8 cellular contexts compared by ENCODE assay signal in genomic region chr16:1929578-1930337, GRCh38. TPM values are rescaled to one million over a fixed set of nuclear protein-coding genes. Genes with fewer than 3 reads are reported as not detected.
A peak's percentile ranks its signal among the peaks of the same experiment; 100 is the strongest.
DNase-seq lines count a peak whose midpoint lies in the region; ATAC-seq and TF ChIP-seq lines count a peak whose summit lies in the region.

No MANE protein-coding gene starts in this region.

- peak overlapping the region; percentile 94 for H2AFZ ChIP-seq in GM23338

- no peak overlapping the region; the same call in 2 of the 3 replicates for H3K4me3 Mint-ChIP-seq in GM23338

- no peaks in the 10 kb centered on the region for H3K9me2 ChIP-seq in GM23338 (ENCODE audit: insufficient read depth)

- H3F3A ChIP-seq in GM23338 (replicated peaks; ENCODE audit: low read depth) = no peaks in the 10 kb centered on the region

- TF ChIP-seq CTCF in GM23338 (conservative IDR thresholded peaks at IDR 0.05; ENCODE audit: low read depth in 2 of 2) = peak; percentile 57 to 94

- peak overlapping the region; percentile 66 for H3K4me3 ChIP-seq in GM23338

- no peaks in the 10 kb centered on the region for H4K20me1 ChIP-seq in GM23338 (replicated peaks; ENCODE audit: insufficient read depth)

- H3K4me1 Mint-ChIP-seq in GM23338 = peaks cover 7% of the 10 kb centered on the region

- H3K27me3 Mint-ChIP-seq in GM23338 (ENCODE audit: insufficient read depth, low read depth, poor library complexity) = peaks cover 33% of the 10 kb centered on the region

- DNase-seq in EH (ENCODE audit: low read depth) (peak; percentile 80), GM23338 (ENCODE audit: low spot score) (peak; percentile 83), LHCN-M2 (ENCODE audit: low read depth) (peak; percentile 68), SHP77 (lab: John Stamatoyannopoulos, UW) (peak; percentile 67 to 70), activated gamma-delta T cell treated with Interleukin-2 at 50 U/mL for 16 hours (peak; percentile 93), germinal center (ENCODE audit: low spot score) (peak; percentile 96), occipital lobe (lab: John Stamatoyannopoulos, UW) (peak; percentile 68), substantia nigra (lab: John Stamatoyannopoulos, UW) (peak in 47 of 49 donors; percentile 21 to 92 (median 79))

- H3K9me3 Mint-ChIP-seq in GM23338 = no peaks in the 10 kb centered on the region

- H3K4me2 ChIP-seq in GM23338 = peak overlapping the region; percentile 84

- H3K79me2 ChIP-seq in GM23338 (replicated peaks; ENCODE audit: insufficient read depth) = no peaks in the 10 kb centered on the region

- H3K27ac Mint-ChIP-seq in GM23338 = no peak overlapping the region

- H3K27ac ChIP-seq in GM23338 (ENCODE audit: low read depth) = no peak overlapping the region
- peak overlapping the region; percentile 58 for H3K27ac ChIP-seq in substantia nigra (ENCODE audit: low read depth, low read length, poor library complexity, severe bottlenecking)

- 0 out of 2 replicates have a peak, but pooled peaks cover 2% of the 10 kb centered on the region for H3K4me1 ChIP-seq in GM23338 (ENCODE audit: insufficient read depth)

- H3K36me3 Mint-ChIP-seq in GM23338 (ENCODE audit: low read depth) = no peaks in the 10 kb centered on the region

- H3K36me3 ChIP-seq in GM23338 (ENCODE audit: insufficient read depth) = no peaks in the 10 kb centered on the region

- peak; percentile 80 for ATAC-seq in GM23338

- H3K27me3 ChIP-seq in GM23338 (ENCODE audit: insufficient read depth) = peaks cover 24% of the 10 kb centered on the region

TF ChIP-seq in GM23338, 12 proteins besides CTCF, POLR2A, EP300 and RAD21:
- TF ChIP-seq CREB1 (CRISPR knock-in tag; IDR thresholded peaks at IDR 0.05; ENCODE audit: low read depth) (peak; percentile 61), JUNB (IDR thresholded peaks at IDR 0.05; ENCODE audit: unreplicated experiment) (no peak)
TF ChIP-seq in GM23338: peak in this region for 1.

RNA-seq across cellular contexts. Expression of gene HS3ST6, which starts 11.5 kb away (rescaled TPM):
- not detected in 2 replicates for total RNA-seq in GM23338 (2014; rRNA removed; shearing (Covaris generic))
- polyA plus RNA-seq in GM23338 (2016; fragmentation: Nextera tagmentation; extraction: Ambion mirVana) = 0.17 and 0.21 TPM in 2 replicates
- not detected in 2 replicates for total RNA-seq in LHCN-M2 (2014; rRNA removed)
- polyA plus RNA-seq in LHCN-M2 (2012) = not detected
- not detected for total RNA-seq in occipital lobe

RNA-seq across cellular contexts. Expression of gene MSRB1, which starts 13.2 kb away (rescaled TPM):
- 23.9 and 31.3 TPM in 2 replicates for total RNA-seq in GM23338 (2014; rRNA removed; shearing (Covaris generic))
- polyA plus RNA-seq in GM23338 (2016; fragmentation: Nextera tagmentation; extraction: Ambion mirVana) = 29.6 and 30.4 TPM in 2 replicates
- total RNA-seq in LHCN-M2 (2014; rRNA removed) = 14.2 and 14.4 TPM in 2 replicates
- polyA plus RNA-seq in LHCN-M2 (2012) = 35.0 TPM
- 3.6 TPM for total RNA-seq in occipital lobe

RNA-seq across cellular contexts. Expression of gene RPL3L, which starts 24.7 kb away (rescaled TPM):
- total RNA-seq in GM23338 (2014; rRNA removed; shearing (Covaris generic)) = 0.31 and 0.59 TPM in 2 replicates
- polyA plus RNA-seq in GM23338 (2016; fragmentation: Nextera tagmentation; extraction: Ambion mirVana) = 0.68 and 1.1 TPM in 2 replicates
- total RNA-seq in LHCN-M2 (2014; rRNA removed) (not detected in 2 replicates), occipital lobe (not detected)
- 0.06 TPM for polyA plus RNA-seq in LHCN-M2 (2012)

RNA-seq across cellular contexts. Expression of gene NDUFB10, which starts 29.6 kb away (rescaled TPM):
- total RNA-seq in GM23338 (2014; rRNA removed; shearing (Covaris generic)) = 244 and 280 TPM in 2 replicates
- 495 and 527 TPM in 2 replicates for polyA plus RNA-seq in GM23338 (2016; fragmentation: Nextera tagmentation; extraction: Ambion mirVana)
- total RNA-seq in LHCN-M2 (2014; rRNA removed) (244 and 288 TPM in 2 replicates), occipital lobe (63.9 TPM)
- polyA plus RNA-seq in LHCN-M2 (2012) = 285 TPM

RNA-seq across cellular contexts. Expression of gene RPS2, which starts 34.9 kb away (rescaled TPM):
- total RNA-seq in GM23338 (2014; rRNA removed; shearing (Covaris generic)) = 3,232 and 3,786 TPM in 2 replicates
- polyA plus RNA-seq in GM23338 (2016; fragmentation: Nextera tagmentation; extraction: Ambion mirVana) = 3,992 and 4,335 TPM in 2 replicates
- total RNA-seq in LHCN-M2 (2014; rRNA removed) (2,551 and 2,646 TPM in 2 replicates), occipital lobe (1,574 TPM)
- polyA plus RNA-seq in LHCN-M2 (2012) = 4,662 TPM
